Comparison of ENCODE assay signal across 22 cellular contexts in the genomic region with DNA sequence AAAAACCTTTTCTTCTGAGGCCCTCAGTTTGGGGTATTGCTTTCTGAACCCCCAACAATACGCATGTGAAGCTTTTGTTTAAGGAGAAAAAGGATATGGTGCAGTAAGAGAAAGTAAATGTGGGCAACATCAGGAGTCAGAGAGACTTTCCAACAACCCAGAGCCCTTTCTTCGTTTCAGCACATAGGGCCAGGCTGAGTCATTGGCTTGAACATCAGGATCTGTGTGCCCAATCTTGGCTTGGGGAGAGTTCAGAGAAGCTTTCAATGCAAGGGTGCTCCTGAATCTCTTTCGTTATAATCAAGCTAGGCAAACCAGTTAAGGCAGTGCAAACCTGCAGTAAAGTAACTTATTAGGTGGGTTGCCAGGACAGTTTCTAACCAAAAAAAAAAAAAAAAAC.
"Had no signal": no experiment of that assay in that cellular context is flagged by ENCODE, and none has a peak within 500 bp of the region (broad histone marks: within the 10 kb centered on the region; RNA-seq: fewer than 3 reads in every experiment).

No MANE protein-coding gene starts in this region.

- H3K4me3 ChIP-seq: cardiac muscle cell, lung, spleen, testis, vagina had no signal

- H3K27me3 ChIP-seq: cardiac muscle cell, testis, vagina had no signal

- H3K27ac ChIP-seq: cardiac muscle cell, spleen, testis, vagina, VCaP had no signal

- ATAC-seq: activated CD4-positive, CD25-positive, alpha-beta regulatory T cell treated with anti-CD3 and anti-CD28 coated beads, Interleukin-2, amount 50 U/mL, for 24 hours; activated T-cell treated with anti-CD3 and anti-CD28 coated beads, Interleukin-2, amount 50 U/mL, for 72 hours; esophagus mucosa; left lobe of liver; naive thymus-derived CD4-positive, alpha-beta T cell had no signal

- DNase-seq: activated CD4-positive, alpha-beta memory T cell treated with anti-CD3 and anti-CD28 coated beads, Interleukin-2, amount 10 ng/mL, durations not matched to agents 7 days and 5 days; activated CD4-positive, alpha-beta T cell treated with anti-CD3 and anti-CD28 coated beads, Interleukin-2, amount 10 ng/mL, durations not matched to agents 24 days and 14 days; activated effector memory CD4-positive, alpha-beta T cell treated with Interleukin-2 at 50 U/mL for 16 hours; activated naive CD4-positive, alpha-beta T cell treated with anti-CD3 and anti-CD28 coated beads for 36 hours; activated naive CD8-positive, alpha-beta T cell treated with anti-CD3 and anti-CD28 coated beads, Interleukin-2, amount 10 ng/mL, durations not matched to agents 7 days and 5 days; activated T-cell treated with anti-CD3 and anti-CD28 coated beads, Interleukin-2, amount 50 U/mL, for 72 hours; amniotic stem cell; effector CD4-positive, alpha-beta T cell; kidney; naive thymus-derived CD4-positive, alpha-beta T cell; occipital lobe; spleen; stimulated activated CD4-positive, alpha-beta T cell treated with anti-CD3 and anti-CD28 coated beads, Interleukin-4, amount 100 ng/mL, for 1 hour; stimulated activated naive CD4-positive, alpha-beta T cell; testis had no signal

- H3K4me1 ChIP-seq: spleen, testis, vagina had no signal

- H3K36me3 ChIP-seq: cardiac muscle cell, spleen, vagina had no signal

- H3K9me3 ChIP-seq: spleen, testis, vagina had no signal
